ENCODE assay signal across 12 cellular contexts in the genomic region with DNA sequence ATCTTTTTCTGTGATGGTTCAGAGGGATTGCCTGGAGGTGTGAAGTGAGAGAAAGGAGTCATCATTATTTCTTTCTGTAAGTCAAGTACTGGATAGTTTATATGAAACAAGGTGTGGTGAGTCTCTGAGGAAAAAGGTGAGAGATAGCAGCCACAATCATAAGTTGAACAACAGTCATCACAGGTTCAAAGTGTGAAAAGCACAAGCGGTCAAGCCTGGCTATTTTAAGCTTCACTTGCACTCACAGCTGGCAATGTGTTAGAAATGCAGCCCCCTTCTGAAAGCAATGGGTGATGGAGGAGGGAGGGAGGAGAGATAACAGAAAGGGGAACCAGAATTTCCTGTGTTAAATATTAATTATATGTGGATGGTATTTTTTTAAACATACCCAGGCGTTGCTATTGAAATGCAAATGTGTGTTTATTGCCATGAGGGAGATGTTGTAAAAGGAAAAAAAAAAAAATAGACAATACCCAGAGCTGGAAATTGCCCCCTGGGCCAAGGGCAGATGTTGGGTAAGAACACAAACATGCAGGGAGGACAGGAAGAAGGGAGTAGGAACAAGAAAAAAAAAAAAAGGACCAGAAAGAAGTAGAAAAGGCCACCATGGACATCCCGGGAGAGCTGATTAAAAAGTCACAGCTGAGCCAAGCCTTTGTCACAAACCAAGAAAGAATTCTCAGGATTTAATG. TPM values are rescaled to one million over a fixed set of nuclear protein-coding genes. Genes with fewer than 3 reads are reported as not detected.
DNase-seq lines count a peak whose midpoint lies in the region; ATAC-seq, FAIRE-seq and TF ChIP-seq lines count a peak whose summit lies in the region.
"Had no signal": no experiment of that assay in that cellular context is flagged by ENCODE, and none has a peak within 500 bp of the region (broad histone marks: within the 10 kb centered on the region; RNA-seq: fewer than 3 reads in every experiment).

No MANE protein-coding gene starts in this region.

- no peaks in the 10 kb centered on the region for H3K27me3 Mint-ChIP-seq in progenitor cell of endocrine pancreas

- TF ChIP-seq CTCF in tibial nerve (IDR thresholded peaks at IDR 0.05), result no peak
- TF ChIP-seq CTCF in progenitor cell of endocrine pancreas (IDR thresholded peaks at IDR 0.05; ENCODE audit: unreplicated experiment), result no peak

- DNase-seq in GM12891 (ENCODE audit: insufficient read length, low spot score) (no peak), OCI-M1 (lab: John Stamatoyannopoulos, UW) (peak; percentile 7), GM12892 (ENCODE audit: insufficient read length) (no peak), tibial nerve (ENCODE audit: low spot score in 2 of 2) (no peak), T-helper 9 cell (no peak), progenitor cell of endocrine pancreas (ENCODE audit: low spot score, unreplicated experiment) (no peak)
- DNase-seq: IMR-90, NCI-H2171, SHP77 treated with DMSO at 0.1 percent for 48 hours had no signal

- H3K36me3 Mint-ChIP-seq in progenitor cell of endocrine pancreas (ENCODE audit: insufficient read depth), result no peaks in the 10 kb centered on the region

- FAIRE-seq in GM12891 (lab: Jason Lieb, UNC), result peak; percentile 71
- no peak for FAIRE-seq in GM12892 (lab: Jason Lieb, UNC)

- H3K27ac Mint-ChIP-seq in progenitor cell of endocrine pancreas, result no peak overlapping the region

- H3K27me3 ChIP-seq in tibial nerve, result no peaks in the 10 kb centered on the region

- no peak for TF ChIP-seq POLR2A in GM12891 (IDR thresholded peaks at IDR 0.05; ENCODE audit: low read depth, low read length)
- TF ChIP-seq POLR2A in GM12892 (IDR thresholded peaks at IDR 0.05; ENCODE audit: low read depth, low read length), result no peak
- no peak for TF ChIP-seq POLR2A in tibial nerve (IDR thresholded peaks at IDR 0.05)

- WGBS in tibial nerve, 2 donors, result 40 to 50% methylated on average over 3 of the region's 3 CpGs

- H3K9me3 ChIP-seq in tibial nerve, result no peaks in the 10 kb centered on the region

- H3K4me3 ChIP-seq in tibial nerve, result no peak overlapping the region

- H3K27ac ChIP-seq in tibial nerve, result no peak overlapping the region

- H3K4me1 ChIP-seq in tibial nerve, result no peaks in the 10 kb centered on the region

- H3K4me1 Mint-ChIP-seq in progenitor cell of endocrine pancreas (ENCODE audit: low read depth), result no peaks in the 10 kb centered on the region

- no peak for TF ChIP-seq EP300 in tibial nerve (IDR thresholded peaks at IDR 0.05)

- H3K36me3 ChIP-seq in tibial nerve, result no peaks in the 10 kb centered on the region

- H3K9me3 Mint-ChIP-seq in progenitor cell of endocrine pancreas (ENCODE audit: low read depth), result no peaks in the 10 kb centered on the region

- no peak overlapping the region for H3K4me3 Mint-ChIP-seq in progenitor cell of endocrine pancreas (ENCODE audit: low read depth)

- peak; percentile 99 for ATAC-seq in GM19463 (IDR thresholded peaks at IDR 0.05; ENCODE audit: unreplicated experiment)
- peak; percentile 99 for ATAC-seq in HG02981 (IDR thresholded peaks at IDR 0.05; ENCODE audit: unreplicated experiment)

TF ChIP-seq in GM12891, 5 proteins besides CTCF, POLR2A, EP300 and RAD21:
- TF ChIP-seq TAF1 (IDR thresholded peaks at IDR 0.05; ENCODE audit: low read depth, low read length), result no peak
- peak; percentile 18; the same call in 1 of the 2 replicates for TF ChIP-seq SPI1 (IDR thresholded peaks at IDR 0.05; ENCODE audit: low read depth, low read length)
- no peak for TF ChIP-seq PAX5 (IDR thresholded peaks at IDR 0.05; ENCODE audit: insufficient read depth, low read length, severe bottlenecking)
- no peak for TF ChIP-seq POLR2AphosphoS5 (IDR thresholded peaks at IDR 0.05; ENCODE audit: low read depth, low read length)

RNA-seq across cellular contexts. Expression of a gene that starts 26.8 kb away (rescaled TPM):
- 0.01 TPM for polyA plus RNA-seq in GM12891 (2012; ENCODE audit: low read depth, missing spikeins)
- not detected for polyA plus RNA-seq in GM12892 (2012; ENCODE audit: missing spikeins)
- total RNA-seq in tibial nerve, result 10 to 100 TPM; 17.4 to 55.3 (median 46.9) TPM
- 4.9 and 10.9 TPM in 2 replicates for total RNA-seq in progenitor cell of endocrine pancreas
- total RNA-seq: activated CD8-positive, alpha-beta memory T cell treated with anti-CD3 and anti-CD28 coated beads for 36 hours had no signal
